In the genomic region with DNA sequence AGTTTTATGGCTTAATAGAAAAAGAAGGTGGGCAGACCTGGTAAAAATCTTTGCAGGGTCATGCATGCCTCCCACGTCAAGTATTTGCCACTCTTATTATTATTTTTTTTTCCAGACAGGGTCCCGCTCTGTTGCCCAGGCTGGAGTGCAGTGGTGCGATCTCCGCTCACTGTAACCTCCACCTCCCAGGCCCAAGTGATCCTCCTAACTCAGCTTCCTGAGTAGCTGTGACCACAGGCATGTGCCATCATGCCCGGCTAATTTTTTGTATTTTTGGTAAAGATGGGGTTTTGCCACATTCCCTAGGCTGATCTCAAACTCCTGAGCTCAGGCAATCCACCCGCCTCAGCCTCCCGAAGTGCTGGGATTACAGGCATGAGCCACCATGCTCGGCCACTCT, we compare ENCODE assay signal across 5 cellular contexts. TPM values are rescaled to one million over a fixed set of nuclear protein-coding genes. Genes with fewer than 3 reads are reported as not detected.
"Had no signal": no experiment of that assay in that cellular context is flagged by ENCODE, and none has a peak within 500 bp of the region (broad histone marks: within the 10 kb centered on the region; RNA-seq: fewer than 3 reads in every experiment).

No MANE protein-coding gene starts in this region.

RNA-seq across cellular contexts. Expression of gene ATXN3L, which starts 55.7 kb away (rescaled TPM):
- total RNA-seq: activated CD4-positive, alpha-beta memory T cell treated with anti-CD3 and anti-CD28 coated beads, Interleukin-2, amount 10 ng/mL, durations not matched to agents 7 days and 5 days; activated CD8-positive, alpha-beta memory T cell treated with anti-CD3 and anti-CD28 coated beads, Interleukin-2, amount 10 ng/mL, durations not matched to agents 7 days and 5 days; LHCN-M2; NCI-H460; Right ventricle myocardium inferior had no signal
